9 cellular contexts compared by ENCODE assay signal in genomic region chr10:79158004-79158340, GRCh38.
DNase-seq lines count a peak whose midpoint lies in the region; ATAC-seq and TF ChIP-seq lines count a peak whose summit lies in the region.
"Had no signal": no experiment of that assay in that cellular context is flagged by ENCODE, and none has a peak within 500 bp of the region (broad histone marks: within the 10 kb centered on the region; RNA-seq: fewer than 3 reads in every experiment).

No MANE protein-coding gene starts in this region.

- ATAC-seq in Right ventricle myocardium superior (ENCODE audit: poor library complexity): no peak
- ATAC-seq in activated T-helper 17 cell treated with anti-CD3 and anti-CD28 coated beads, Interleukin-2, amount 50 U/mL, for 72 hours (replicated peaks): no peak
- no peak for ATAC-seq in GM18505 (IDR thresholded peaks at IDR 0.05; ENCODE audit: unreplicated experiment)
- ATAC-seq in GM18498 (IDR thresholded peaks at IDR 0.05; ENCODE audit: unreplicated experiment): no peak

- TF ChIP-seq POLR2A in GM18505 (IDR thresholded peaks at IDR 0.05; ENCODE audit: borderline replicate concordance, extremely low read depth, insufficient read depth, insufficient read length): no peak

- H3K79me2 ChIP-seq in fibroblast of lung (ENCODE audit: control insufficient read depth, insufficient read depth, low read length) (peaks cover 84% of the 10 kb centered on the region), osteoblast (ENCODE audit: insufficient read depth, low read length) (peaks cover 90% of the 10 kb centered on the region)

- H2AFZ ChIP-seq in fibroblast of lung (ENCODE audit: low read length) (no peak overlapping the region), osteoblast (ENCODE audit: low read length) (no peak overlapping the region)

- H3K36me3 Mint-ChIP-seq in activated T-helper 17 cell treated with anti-CD3 and anti-CD28 coated beads, Interleukin-2, amount 50 U/mL, for 72 hours (ENCODE audit: low read depth): no peaks in the 10 kb centered on the region

- H3K4me1 Mint-ChIP-seq in activated T-helper 17 cell treated with anti-CD3 and anti-CD28 coated beads, Interleukin-2, amount 50 U/mL, for 72 hours: no peaks in the 10 kb centered on the region

- H3K27ac ChIP-seq in cardiac muscle cell (peak overlapping the region; percentile 97), fibroblast of lung (ENCODE audit: insufficient read depth, low read length) (peak overlapping the region; percentile 96), osteoblast (ENCODE audit: low read depth, low read length) (peak overlapping the region; percentile 88)

- H3K36me3 ChIP-seq in cardiac muscle cell (no peaks in the 10 kb centered on the region), fibroblast of lung (ENCODE audit: control insufficient read depth, insufficient read depth, low read length) (peaks cover 5% of the 10 kb centered on the region), osteoblast (ENCODE audit: insufficient read depth, low read length) (peaks cover 18% of the 10 kb centered on the region)

- H3K27ac Mint-ChIP-seq in activated T-helper 17 cell treated with anti-CD3 and anti-CD28 coated beads, Interleukin-2, amount 50 U/mL, for 72 hours: no peak overlapping the region

- no peak for TF ChIP-seq CTCF in cardiac muscle cell (IDR thresholded peaks at IDR 0.05; ENCODE audit: low read depth, low read length)
- no peak for TF ChIP-seq CTCF in fibroblast of lung (conservative IDR thresholded peaks at IDR 0.05 in 1 of 2, IDR thresholded peaks at IDR 0.05 in 1 of 2; ENCODE audit: low read depth in 1 of 2, low read length in 2 of 2)
- no peak for TF ChIP-seq CTCF in osteoblast (IDR thresholded peaks at IDR 0.05; ENCODE audit: extremely low read depth, low read depth, low read length)

- H3K9ac ChIP-seq in fibroblast of lung (ENCODE audit: insufficient read depth, low read length): no peak overlapping the region

- H3K27me3 Mint-ChIP-seq in activated T-helper 17 cell treated with anti-CD3 and anti-CD28 coated beads, Interleukin-2, amount 50 U/mL, for 72 hours: no peaks in the 10 kb centered on the region

- H3K4me3 ChIP-seq in cardiac muscle cell (no peak overlapping the region), fibroblast of lung (replicated peaks in 1 of 4; ENCODE audit: control extremely low read depth in 1 of 4, insufficient read depth in 1 of 4, low read depth in 3 of 4, low read length in 4 of 4) (no peak overlapping the region), osteoblast (ENCODE audit: insufficient read depth, low read length) (no peak overlapping the region)

- H3K9me3 ChIP-seq in cardiac muscle cell (ENCODE audit: low read depth) (no peaks in the 10 kb centered on the region), fibroblast of lung (ENCODE audit: control insufficient read depth, insufficient read depth, low read depth, low read length) (no peaks in the 10 kb centered on the region), osteoblast (ENCODE audit: low read depth, low read length) (no peaks in the 10 kb centered on the region)

- intact Hi-C loops in Right ventricle myocardium superior (cut with DNase I): no loop called here

- H3K9me3 Mint-ChIP-seq in activated T-helper 17 cell treated with anti-CD3 and anti-CD28 coated beads, Interleukin-2, amount 50 U/mL, for 72 hours: no peaks in the 10 kb centered on the region

- H3K27me3 ChIP-seq in cardiac muscle cell (no peaks in the 10 kb centered on the region), fibroblast of lung (ENCODE audit: control insufficient read depth, insufficient read depth, low read length) (no peaks in the 10 kb centered on the region), osteoblast (ENCODE audit: insufficient read depth, low read length) (no peaks in the 10 kb centered on the region)

- no peak overlapping the region for H3K4me3 Mint-ChIP-seq in activated T-helper 17 cell treated with anti-CD3 and anti-CD28 coated beads, Interleukin-2, amount 50 U/mL, for 72 hours

- H4K20me1 ChIP-seq in fibroblast of lung (ENCODE audit: control insufficient read depth, extremely low read depth, insufficient read depth, low read length) (no peaks in the 10 kb centered on the region), osteoblast (ENCODE audit: insufficient read depth, low read length) (peaks cover 21% of the 10 kb centered on the region)

- peak overlapping the region; percentile 60 for H3K4me2 ChIP-seq in fibroblast of lung (ENCODE audit: extremely low read depth, insufficient read depth, low read length)
- peak overlapping the region; percentile 20 for H3K4me2 ChIP-seq in osteoblast (ENCODE audit: insufficient read depth, low read length)

- DNase-seq in cardiac muscle cell (ENCODE audit: low read depth in 1 of 2, low spot score in 1 of 2) (no peak), Right ventricle myocardium superior (no peak), fibroblast of lung (ENCODE audit: low read depth in 2 of 2) (no peak), osteoblast (ENCODE audit: insufficient read length, low spot score, missing footprints) (no peak), DMS79 (lab: John Stamatoyannopoulos, UW) (no peak)
- DNase-seq: T-helper 2 cell had no signal

- H3K4me1 ChIP-seq in cardiac muscle cell (ENCODE audit: low read depth) (peaks cover 48% of the 10 kb centered on the region), fibroblast of lung (ENCODE audit: control insufficient read depth, extremely low read depth, insufficient read depth, low read length) (peaks cover 71% of the 10 kb centered on the region), osteoblast (ENCODE audit: insufficient read depth, low read length) (peaks cover 89% of the 10 kb centered on the region)
